In genomic region chr5:67561145-67561932, GRCh38 we compare ENCODE assay signal across 17 cellular contexts.
DNase-seq lines count a peak whose midpoint lies in the region; ATAC-seq and TF ChIP-seq lines count a peak whose summit lies in the region.
"Had no signal": no experiment of that assay in that cellular context is flagged by ENCODE, and none has a peak within 500 bp of the region (broad histone marks: within the 10 kb centered on the region; RNA-seq: fewer than 3 reads in every experiment).

No MANE protein-coding gene starts in this region.

- H3K27ac Mint-ChIP-seq in endodermal cell = no peak overlapping the region

- TF ChIP-seq CTCF in fibroblast of mammary gland (conservative IDR thresholded peaks at IDR 0.05; ENCODE audit: control insufficient read depth, insufficient read depth, low read depth, low read length) (no peak), endodermal cell (conservative IDR thresholded peaks at IDR 0.05) (no peak)

- no CpG with 5 or more reads among the region's 1 CpG for WGBS in endodermal cell (ENCODE audit: insufficient coverage in 1 of 2, insufficient read length in 1 of 2), 2 experiments

- DNase-seq in D341Med (ENCODE audit: low spot score) (peak; percentile 45), HuH-7.5 (ENCODE audit: low spot score) (peak; percentile 3), fibroblast of mammary gland (ENCODE audit: low read depth) (peak; percentile 78), sciatic nerve (ENCODE audit: low spot score) (no peak), NCI-H146 treated with DMSO at 0.1 percent for 48 hours (lab: John Stamatoyannopoulos, UW; ENCODE audit: unreplicated experiment) (no peak), endodermal cell (no peak)
- DNase-seq: DMS79, MG63, NCI-H1092 treated with DMSO at 0.1 percent for 48 hours, NCI-H1694 treated with DMSO at 0.1 percent for 48 hours, NCI-H510A treated with DMSO at 0.1 percent for 48 hours, OCI-M1, RPMI8226 had no signal

- no peaks in the 10 kb centered on the region for H3K4me1 ChIP-seq in endodermal cell (ENCODE audit: control insufficient read depth, insufficient read depth, low read length)
- H3K4me1 ChIP-seq: BLaER1 treated with 17β-estradiol and CSF1 and Interleukin-3, amounts not matched to agents 10 nM and 100 nM; HAP-1 had no signal

- no peaks in the 10 kb centered on the region for H3K36me3 ChIP-seq in endodermal cell (ENCODE audit: control insufficient read depth, insufficient read depth, low read length)
- H3K36me3 ChIP-seq: BLaER1 treated with 17β-estradiol and CSF1 and Interleukin-3, amounts not matched to agents 10 nM and 100 nM; HAP-1; MG63 had no signal

- H3K4me3 Mint-ChIP-seq in endodermal cell = no peak overlapping the region

- H3K9ac ChIP-seq in endodermal cell (ENCODE audit: extremely low read depth, low read length, poor library complexity, severe bottlenecking) = no peak overlapping the region
- H3K9ac ChIP-seq: BLaER1 treated with 17β-estradiol and CSF1 and Interleukin-3, amounts not matched to agents 10 nM and 100 nM had no signal

- intact Hi-C loops in sciatic nerve (cut with DNase I) = no loop called here

- ATAC-seq in sciatic nerve (peak; percentile 93), HG03571 (IDR thresholded peaks at IDR 0.05; ENCODE audit: unreplicated experiment) (no peak)
- ATAC-seq: K562 had no signal

- H3K36me3 Mint-ChIP-seq in endodermal cell (ENCODE audit: low read depth) = peaks cover 2% of the 10 kb centered on the region

- no peak overlapping the region for H3K4me3 ChIP-seq in fibroblast of mammary gland (ENCODE audit: control insufficient read depth, low read depth, low read length)
- H3K4me3 ChIP-seq in endodermal cell (ENCODE audit: low read length) = no peak overlapping the region
- H3K4me3 ChIP-seq: BLaER1 treated with 17β-estradiol and CSF1 and Interleukin-3, amounts not matched to agents 10 nM and 100 nM; HAP-1; K562; MG63 had no signal

- no peaks in the 10 kb centered on the region for H3K4me1 Mint-ChIP-seq in endodermal cell

- H3K9me3 Mint-ChIP-seq in endodermal cell = peaks cover 26% of the 10 kb centered on the region

- H3K9me3 ChIP-seq in endodermal cell (ENCODE audit: control insufficient read depth, low read length) = peaks cover 20% of the 10 kb centered on the region
- H3K9me3 ChIP-seq: HAP-1 had no signal

- no peak overlapping the region for H3K27ac ChIP-seq in endodermal cell (ENCODE audit: low read depth, low read length)
- H3K27ac ChIP-seq: BLaER1 treated with 17β-estradiol and CSF1 and Interleukin-3, amounts not matched to agents 10 nM and 100 nM had no signal

- H3K27me3 Mint-ChIP-seq in endodermal cell (ENCODE audit: insufficient read depth) = no peaks in the 10 kb centered on the region

- no peaks in the 10 kb centered on the region for H3K27me3 ChIP-seq in endodermal cell (ENCODE audit: control insufficient read depth, insufficient read depth, low read length, poor library complexity, severe bottlenecking)
- H3K27me3 ChIP-seq: BLaER1 treated with 17β-estradiol and CSF1 and Interleukin-3, amounts not matched to agents 10 nM and 100 nM; MG63 had no signal

Comparison
In these comparisons a context has a peak if more than half of its experiments do, and no peak if none do; other contexts are left out.
1. DNase-seq: peak in D341Med (single experiment), HuH-7.5 (single experiment) and fibroblast of mammary gland (single experiment); none in sciatic nerve (single experiment), NCI-H146 treated with DMSO at 0.1 percent for 48 hours (single experiment) and endodermal cell (single experiment).